ENCODE assay signal across 8 cellular contexts in the genomic region with DNA sequence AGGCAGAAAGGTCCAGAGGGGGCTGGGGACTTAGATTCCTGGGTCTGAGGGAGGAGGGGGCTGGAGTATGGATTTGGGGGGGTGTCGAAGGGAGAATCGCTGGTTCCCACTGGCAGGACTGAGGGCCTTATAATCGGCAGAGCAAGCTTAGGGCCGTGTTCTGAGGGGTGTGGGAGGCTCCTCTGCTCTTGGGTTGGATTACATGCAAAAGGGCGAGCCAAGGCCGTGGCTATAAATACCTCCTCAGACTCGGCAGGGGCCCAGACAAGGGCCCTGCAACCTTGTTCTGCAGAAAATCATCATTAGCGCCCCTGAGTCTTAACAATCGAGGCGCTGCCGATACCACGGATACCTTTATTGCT. TPM values are rescaled to one million over a fixed set of nuclear protein-coding genes. Genes with fewer than 3 reads are reported as not detected.
DNase-seq lines count a peak whose midpoint lies in the region; ATAC-seq and TF ChIP-seq lines count a peak whose summit lies in the region.

No MANE protein-coding gene starts in this region.

- no peak for TF ChIP-seq RAD21 in SK-N-SH (IDR thresholded peaks at IDR 0.05; ENCODE audit: low read length)

- peak overlapping the region; percentile 87 to 88; a peak in 2 of 4 replicates for H3K27ac ChIP-seq in SK-N-SH (ENCODE audit: low read depth in 2 of 2, low read length in 1 of 2)
- H3K27ac ChIP-seq in spleen, result peak overlapping the region; percentile 83 to 92 (median 86)

- TF ChIP-seq CTCF in SK-N-SH (IDR thresholded peaks at IDR 0.05), result no peak
- TF ChIP-seq CTCF in glutamatergic neuron (IDR thresholded peaks at IDR 0.05; ENCODE audit: partially characterized antibody, unreplicated experiment), result no peak
- TF ChIP-seq CTCF in spleen (IDR thresholded peaks at IDR 0.05 in 8 of 11, conservative IDR thresholded peaks at IDR 0.05 in 3 of 11), result no peak

- no peaks in the 10 kb centered on the region for H3K27me3 ChIP-seq in SK-N-SH (ENCODE audit: insufficient read depth)
- H3K27me3 ChIP-seq in spleen (replicated peaks in 1 of 7), result no peaks in the 10 kb centered on the region

- peaks cover 5% of the 10 kb centered on the region for H3K9me3 Mint-ChIP-seq in glutamatergic neuron (ENCODE audit: unreplicated experiment)

- no peak overlapping the region; the same call in 1 of the 2 replicates for H2AFZ ChIP-seq in SK-N-SH (ENCODE audit: low read depth)

- POLR2A ChIA-PET in SK-N-SH (lab: Yijun Ruan, JAX), result interaction anchor here (0.7 to 1.7 kb wide), 3 partner anchors 19 to 91 kb away, joined by 3 to 9 read pairs (median 3); no protein-coding TSS in a partner anchor

- H3K36me3 ChIP-seq in SK-N-SH (replicated peaks in 1 of 2; ENCODE audit: control insufficient read depth in 1 of 2, insufficient read depth in 2 of 2, low read length in 1 of 2) (no peaks in the 10 kb centered on the region), spleen (peaks cover 0 to 38% (median 0%) of the 10 kb centered on the region in 6 donors)

- intact Hi-C loops in spleen (cut with DNase I; ENCODE audit: low total_unique reads), result no loop called here

- H3K36me3 Mint-ChIP-seq in glutamatergic neuron (ENCODE audit: unreplicated experiment), result no peaks in the 10 kb centered on the region

- H3K9me3 ChIP-seq in SK-N-SH (no peaks in the 10 kb centered on the region), spleen (peaks cover 0 to 8% (median 0%) of the 10 kb centered on the region in 8 donors)

- H3K4me1 Mint-ChIP-seq in glutamatergic neuron (ENCODE audit: low read depth, unreplicated experiment), result peaks cover 16% of the 10 kb centered on the region

- no peaks in the 10 kb centered on the region for H3K9me2 ChIP-seq in SK-N-SH

- peaks cover 1% of the 10 kb centered on the region; the same call in 1 of the 2 replicates for H3K79me2 ChIP-seq in SK-N-SH (ENCODE audit: insufficient read depth)

- DNase-seq in SK-N-SH, result no peak
- DNase-seq in glutamatergic neuron, result no peak
- no peak for DNase-seq in spleen
- DNase-seq in NCI-H2107 treated with DMSO at 0.1 percent for 48 hours (lab: John Stamatoyannopoulos, UW; ENCODE audit: unreplicated experiment), result no peak
- no peak for DNase-seq in AG08396 (ENCODE audit: low spot score)
- DNase-seq in stimulated activated CD4-positive, alpha-beta T cell treated with anti-CD3 and anti-CD28 coated beads, Interleukin-4, amount 100 ng/mL, for 24 hours, result no peak
- no peak for DNase-seq in NCI-H1417 treated with DMSO at 0.1 percent for 48 hours (lab: John Stamatoyannopoulos, UW)

- H3K27me3 Mint-ChIP-seq in glutamatergic neuron (ENCODE audit: unreplicated experiment), result peaks cover 12% of the 10 kb centered on the region

- H3K4me3 Mint-ChIP-seq in glutamatergic neuron (ENCODE audit: unreplicated experiment), result peak overlapping the region; percentile 97

- peak overlapping the region; percentile 95 for H3K27ac Mint-ChIP-seq in glutamatergic neuron (ENCODE audit: unreplicated experiment)

- peak overlapping the region; percentile 56 for H3K4me2 ChIP-seq in SK-N-SH

- ATAC-seq in GM19395 (IDR thresholded peaks at IDR 0.05; ENCODE audit: unreplicated experiment), result peak; percentile 14

- H3F3A ChIP-seq in SK-N-SH (replicated peaks; ENCODE audit: insufficient read depth), result peaks cover 8% of the 10 kb centered on the region

- peak overlapping the region; percentile 84; the same call in 1 of the 2 replicates for H3K9ac ChIP-seq in SK-N-SH

- H3K4me1 ChIP-seq in SK-N-SH (ENCODE audit: control insufficient read depth in 1 of 2, insufficient read depth in 2 of 2, low read depth in 1 of 2, low read length in 1 of 2) (peaks cover 13 to 23% of the 10 kb centered on the region in 2 experiments; a peak in 3 of 4 replicates), spleen (peaks cover 11 to 83% (median 54%) of the 10 kb centered on the region in 6 donors)

- CTCF ChIA-PET in SK-N-SH (lab: Yijun Ruan, JAX), result interaction anchor here (0.6 to 2.6 kb wide), 5 partner anchors 19 to 147 kb away, joined by 3 to 13 read pairs (median 3); no protein-coding TSS in a partner anchor

- no peak for TF ChIP-seq POLR2A in spleen (IDR thresholded peaks at IDR 0.05)

- H3K4me3 ChIP-seq in SK-N-SH (ENCODE audit: low read depth in 2 of 2, low read length in 1 of 2) (peak overlapping the region in 1 of 2 experiments; percentile 62; a peak in 2 of 4 replicates), spleen (peak overlapping the region in 6 of 8 donors; percentile 33 to 75 (median 44))

- H4K20me1 ChIP-seq in SK-N-SH (ENCODE audit: insufficient read depth), result no peaks in the 10 kb centered on the region

- no peak for TF ChIP-seq EP300 in SK-N-SH (IDR thresholded peaks at IDR 0.05; ENCODE audit: borderline replicate concordance in 1 of 2, low read depth in 1 of 2, low read length in 1 of 2)

- WGBS in SK-N-SH (ENCODE audit: low lambda C conversion rate), result 23% methylated on average over 8 of the region's 12 CpGs
- WGBS in spleen, 5 donors, result 27 to 41% (median 34%) methylated on average over 11 to 12 of the region's 12 CpGs

TF ChIP-seq in SK-N-SH, 30 proteins besides CTCF, POLR2A, EP300 and RAD21 (continues in another document):
- TF ChIP-seq ELF1 (IDR thresholded peaks at IDR 0.05), result no peak
- TF ChIP-seq, protein P1, sequence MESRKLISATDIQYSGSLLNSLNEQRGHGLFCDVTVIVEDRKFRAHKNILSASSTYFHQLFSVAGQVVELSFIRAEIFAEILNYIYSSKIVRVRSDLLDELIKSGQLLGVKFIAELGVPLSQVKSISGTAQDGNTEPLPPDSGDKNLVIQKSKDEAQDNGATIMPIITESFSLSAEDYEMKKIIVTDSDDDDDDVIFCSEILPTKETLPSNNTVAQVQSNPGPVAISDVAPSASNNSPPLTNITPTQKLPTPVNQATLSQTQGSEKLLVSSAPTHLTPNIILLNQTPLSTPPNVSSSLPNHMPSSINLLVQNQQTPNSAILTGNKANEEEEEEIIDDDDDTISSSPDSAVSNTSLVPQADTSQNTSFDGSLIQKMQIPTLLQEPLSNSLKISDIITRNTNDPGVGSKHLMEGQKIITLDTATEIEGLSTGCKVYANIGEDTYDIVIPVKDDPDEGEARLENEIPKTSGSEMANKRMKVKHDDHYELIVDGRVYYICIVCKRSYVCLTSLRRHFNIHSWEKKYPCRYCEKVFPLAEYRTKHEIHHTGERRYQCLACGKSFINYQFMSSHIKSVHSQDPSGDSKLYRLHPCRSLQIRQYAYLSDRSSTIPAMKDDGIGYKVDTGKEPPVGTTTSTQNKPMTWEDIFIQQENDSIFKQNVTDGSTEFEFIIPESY (IDR thresholded peaks at IDR 0.05; ENCODE audit: borderline replicate concordance, low read depth), result no peak

RNA-seq across cellular contexts. Expression of a gene that starts 0.7 kb away (rescaled TPM):
- 0.70 and 1.1 TPM in 2 replicates for polyA plus RNA-seq in SK-N-SH (2012; rRNA removed)
- polyA plus RNA-seq in SK-N-SH (2012; cell fraction: cytosol; rRNA removed), result 0.33 and 0.63 TPM in 2 replicates
- 3.2 and 3.4 TPM in 2 replicates for polyA plus RNA-seq in SK-N-SH (2012; cell fraction: nucleus; rRNA removed)
- total RNA-seq in glutamatergic neuron (ENCODE audit: unreplicated experiment), result 2.7 TPM
- total RNA-seq in spleen, result 10 to 100 TPM in 1 of 7 donors, 1 to 10 TPM in 6; 3.1 to 10.3 (median 4.0) TPM
- polyA plus RNA-seq in spleen, result 10 to 100 TPM in 1 of 3 donors, 1 to 10 TPM in 1, under 1 TPM in 1; 0.93 to 10.7 (median 3.6) TPM

RNA-seq across cellular contexts. Expression of a gene that starts 20.2 kb away (rescaled TPM):
- polyA plus RNA-seq in SK-N-SH (2012; rRNA removed) (0.36 and 0.41 TPM in 2 replicates), spleen (10 to 100 TPM; 15.1 to 62.8 (median 42.1) TPM)
- polyA plus RNA-seq in SK-N-SH (2012; cell fraction: cytosol; rRNA removed), result 0.24 TPM in 2 replicates
- polyA plus RNA-seq in SK-N-SH (2012; cell fraction: nucleus; rRNA removed), result 0.42 and 0.55 TPM in 2 replicates
- total RNA-seq in glutamatergic neuron (ENCODE audit: unreplicated experiment) (6.2 TPM), spleen (10 to 100 TPM; 30.3 to 78.1 (median 39.8) TPM)

RNA-seq across cellular contexts. Expression of a gene that starts 24.5 kb away (rescaled TPM):
- polyA plus RNA-seq in SK-N-SH (2012; rRNA removed), result not detected in 2 replicates
- polyA plus RNA-seq in SK-N-SH (2012; cell fraction: cytosol; rRNA removed), result not detected in 2 replicates
- not detected in 2 replicates for polyA plus RNA-seq in SK-N-SH (2012; cell fraction: nucleus; rRNA removed)
- 0.22 TPM for total RNA-seq in glutamatergic neuron (ENCODE audit: unreplicated experiment)
- under 1 TPM in 3 of 7 donors, not detected in 4; 0.17 to 0.65 (median 0.38) TPM for total RNA-seq in spleen
- polyA plus RNA-seq in spleen, result 1 to 10 TPM in 1 of 3 donors, under 1 TPM in 1, not detected in 1; 0.22 to 1.2 TPM

RNA-seq across cellular contexts. Expression of a gene that starts 26.5 kb away (rescaled TPM):
- polyA plus RNA-seq in SK-N-SH (2012; rRNA removed) (0.03 TPM in 2 replicates), spleen (1 to 10 TPM in 1 of 3 donors, under 1 TPM in 2; 0.26 to 1.0 (median 0.50) TPM)
- 0.01 TPM in 1 of 2 replicates, not detected in the other for polyA plus RNA-seq in SK-N-SH (2012; cell fraction: cytosol; rRNA removed)
- polyA plus RNA-seq in SK-N-SH (2012; cell fraction: nucleus; rRNA removed), result 0.07 TPM in 1 of 2 replicates, not detected in the other
- total RNA-seq in glutamatergic neuron (ENCODE audit: unreplicated experiment) (not detected), spleen (1 to 10 TPM in 5 of 7 donors, under 1 TPM in 1, not detected in 1; 0.84 to 5.3 (median 1.8) TPM)

RNA-seq across cellular contexts. Expression of a gene that starts 32.2 kb away (rescaled TPM):
- polyA plus RNA-seq in SK-N-SH (2012; rRNA removed) (0.03 and 0.08 TPM in 2 replicates), spleen (1 to 10 TPM; 1.0 to 6.5 (median 2.7) TPM)
- 0.07 and 0.12 TPM in 2 replicates for polyA plus RNA-seq in SK-N-SH (2012; cell fraction: cytosol; rRNA removed)
- polyA plus RNA-seq in SK-N-SH (2012; cell fraction: nucleus; rRNA removed), result 0.04 and 0.07 TPM in 2 replicates
- total RNA-seq in glutamatergic neuron (ENCODE audit: unreplicated experiment) (4.4 TPM), spleen (10 to 100 TPM in 4 of 7 donors, 1 to 10 TPM in 3; 5.6 to 22.9 (median 10.0) TPM)
